Comparison of ENCODE assay signal across 13 cellular contexts in genomic region chr3:180278583-180279188, GRCh38.
DNase-seq lines count a peak whose midpoint lies in the region; ATAC-seq and TF ChIP-seq lines count a peak whose summit lies in the region.
"Had no signal": no experiment of that assay in that cellular context is flagged by ENCODE, and none has a peak within 500 bp of the region (broad histone marks: within the 10 kb centered on the region; RNA-seq: fewer than 3 reads in every experiment).

No MANE protein-coding gene starts in this region.

- H3K4me3 Mint-ChIP-seq in Caco-2 (ENCODE audit: unreplicated experiment), result no peak overlapping the region
- no peak overlapping the region for H3K4me3 Mint-ChIP-seq in WTC11

- no peaks in the 10 kb centered on the region for H3K27me3 ChIP-seq in Caco-2 (replicated peaks; ENCODE audit: control insufficient read depth, insufficient read depth, low read length)
- H3K27me3 ChIP-seq: esophagus squamous epithelium had no signal

- H3K36me3 Mint-ChIP-seq in Caco-2 (ENCODE audit: insufficient read depth, unreplicated experiment), result no peaks in the 10 kb centered on the region
- no peaks in the 10 kb centered on the region for H3K36me3 Mint-ChIP-seq in WTC11

- intact Hi-C loops in Caco-2 (cut with micrococcal nuclease; ENCODE audit: unreplicated experiment), result no loop called here
- intact Hi-C loops in left cardiac atrium (cut with DNase I), result no loop called here

- H3K9me3 Mint-ChIP-seq in Caco-2 (ENCODE audit: unreplicated experiment) (no peaks in the 10 kb centered on the region), WTC11 (no peaks in the 10 kb centered on the region)

- ATAC-seq in GM18508 (IDR thresholded peaks at IDR 0.05; ENCODE audit: insufficient read depth, unreplicated experiment) (peak; percentile 93), GM21529 (IDR thresholded peaks at IDR 0.05; ENCODE audit: unreplicated experiment) (peak; percentile 97), HG03175 (IDR thresholded peaks at IDR 0.05; ENCODE audit: unreplicated experiment) (peak; percentile 94), SK-N-SH treated with all-trans-retinoic acid at 6 μM for 48 hours (peak; percentile 38; the same call in 2 of the 3 replicates), WTC11 (no peak), left cardiac atrium (no peak)
- ATAC-seq: stimulated activated naive CD8-positive, alpha-beta T cell treated with anti-CD3 and anti-CD28 coated beads, Interleukin-15, Interleukin-2, amounts not matched to agents 100 U/mL and 50 U/mL, for 24 hours had no signal

- no peak for DNase-seq in Caco-2
- DNase-seq in stimulated activated CD4-positive, alpha-beta T cell treated with anti-CD3 and anti-CD28 coated beads, Interleukin-4, amount 100 ng/mL, for 4 hours, result no peak
- DNase-seq in WTC11 (ENCODE audit: low spot score), result no peak
- no peak for DNase-seq in left cardiac atrium
- DNase-seq: anterior cingulate cortex; esophagus squamous epithelium; NCI-H226; stimulated activated naive CD8-positive, alpha-beta T cell treated with anti-CD3 and anti-CD28 coated beads, Interleukin-15, Interleukin-2, amounts not matched to agents 100 U/mL and 50 U/mL, for 24 hours had no signal

- TF ChIP-seq CTCF in Caco-2 (IDR thresholded peaks at IDR 0.05; ENCODE audit: insufficient read depth in 1 of 2, low read depth in 1 of 2, low read length in 1 of 2, severe bottlenecking in 1 of 2, unreplicated experiment in 1 of 2), result no peak
- TF ChIP-seq CTCF in WTC11 (IDR thresholded peaks at IDR 0.05), result no peak

- POLR2A ChIA-PET in Caco-2 (lab: Charles Lee) (no interaction called here), WTC11 (lab: Charles Lee) (no interaction called here)

- BruUV-seq in Caco-2 (replicated peaks; lab: Mats Ljungman, UMichigan), result no TSS peak

- H3K9me3 ChIP-seq in Caco-2, result no peaks in the 10 kb centered on the region
- H3K9me3 ChIP-seq: esophagus squamous epithelium had no signal

- no peaks in the 10 kb centered on the region for H3K4me1 Mint-ChIP-seq in Caco-2 (ENCODE audit: low read depth, unreplicated experiment)
- H3K4me1 Mint-ChIP-seq in WTC11, result peaks cover 19% of the 10 kb centered on the region

- H3K36me3 ChIP-seq in Caco-2 (ENCODE audit: control insufficient read depth, insufficient read depth, low read length), result no peaks in the 10 kb centered on the region
- H3K36me3 ChIP-seq: esophagus squamous epithelium had no signal

- H3K4me3 ChIP-seq in Caco-2 (ENCODE audit: low read depth, low read length), result no peak overlapping the region
- H3K4me3 ChIP-seq: esophagus squamous epithelium, lung had no signal

- H3K27ac Mint-ChIP-seq in Caco-2 (ENCODE audit: unreplicated experiment) (no peak overlapping the region), WTC11 (no peak overlapping the region)

- H3K27me3 Mint-ChIP-seq in Caco-2 (ENCODE audit: insufficient read depth, unreplicated experiment) (peaks cover 6% of the 10 kb centered on the region), WTC11 (ENCODE audit: low read depth) (no peaks in the 10 kb centered on the region)

- CTCF ChIA-PET in Caco-2 (lab: Charles Lee), result no interaction called here
- CTCF ChIA-PET in WTC11 (lab: Charles Lee), result no interaction called here

- no peaks in the 10 kb centered on the region for H3K4me1 ChIP-seq in Caco-2
- H3K4me1 ChIP-seq: esophagus squamous epithelium had no signal

TF ChIP-seq in SK-N-SH treated with all-trans-retinoic acid at 6 μM for 48 hours, 23 proteins besides CTCF, POLR2A, EP300 and RAD21:
- TF ChIP-seq ZNF70 (CRISPR knock-in tag; IDR thresholded peaks at IDR 0.05), result no peak

TF ChIP-seq in WTC11, 78 proteins besides CTCF, POLR2A, EP300 and RAD21:
- TF ChIP-seq ZSCAN18 (CRISPR knock-in tag; IDR thresholded peaks at IDR 0.05) (no peak), JUN (CRISPR knock-in tag; IDR thresholded peaks at IDR 0.05) (no peak), ZMAT4 (CRISPR knock-in tag; IDR thresholded peaks at IDR 0.05) (no peak), HMGA2 (CRISPR knock-in tag; IDR thresholded peaks at IDR 0.05) (no peak), USF2 (CRISPR knock-in tag; IDR thresholded peaks at IDR 0.05) (no peak), ATF1 (CRISPR knock-in tag; IDR thresholded peaks at IDR 0.05) (no peak), MAX (CRISPR knock-in tag; IDR thresholded peaks at IDR 0.05) (no peak), OVOL2 (CRISPR knock-in tag; IDR thresholded peaks at IDR 0.05; ENCODE audit: borderline replicate concordance) (no peak), SMAD4 (CRISPR knock-in tag; IDR thresholded peaks at IDR 0.05) (no peak), GTF2I (CRISPR knock-in tag; conservative IDR thresholded peaks at IDR 0.05) (no peak), ZBTB21 (CRISPR knock-in tag; IDR thresholded peaks at IDR 0.05; ENCODE audit: borderline replicate concordance) (no peak), NFYB (CRISPR knock-in tag; conservative IDR thresholded peaks at IDR 0.05; ENCODE audit: low read depth) (no peak), NR3C1 (CRISPR knock-in tag; conservative IDR thresholded peaks at IDR 0.05; ENCODE audit: low read depth) (no peak), MXD4 (CRISPR knock-in tag; IDR thresholded peaks at IDR 0.05; ENCODE audit: borderline replicate concordance) (no peak), AR (CRISPR knock-in tag; IDR thresholded peaks at IDR 0.05) (no peak), ZNF317 (CRISPR knock-in tag; IDR thresholded peaks at IDR 0.05; ENCODE audit: borderline replicate concordance, low read depth) (no peak)

Comparison
In these comparisons a context has a peak if more than half of its experiments do, and no peak if none do; other contexts are left out.
1. ATAC-seq: peak in GM18508 (single experiment), GM21529 (single experiment), HG03175 (single experiment) and SK-N-SH treated with all-trans-retinoic acid at 6 μM for 48 hours (single experiment); none in WTC11 (single experiment) and left cardiac atrium (0 of 2).